Comparison of ENCODE assay signal across 11 cellular contexts in the genomic region with DNA sequence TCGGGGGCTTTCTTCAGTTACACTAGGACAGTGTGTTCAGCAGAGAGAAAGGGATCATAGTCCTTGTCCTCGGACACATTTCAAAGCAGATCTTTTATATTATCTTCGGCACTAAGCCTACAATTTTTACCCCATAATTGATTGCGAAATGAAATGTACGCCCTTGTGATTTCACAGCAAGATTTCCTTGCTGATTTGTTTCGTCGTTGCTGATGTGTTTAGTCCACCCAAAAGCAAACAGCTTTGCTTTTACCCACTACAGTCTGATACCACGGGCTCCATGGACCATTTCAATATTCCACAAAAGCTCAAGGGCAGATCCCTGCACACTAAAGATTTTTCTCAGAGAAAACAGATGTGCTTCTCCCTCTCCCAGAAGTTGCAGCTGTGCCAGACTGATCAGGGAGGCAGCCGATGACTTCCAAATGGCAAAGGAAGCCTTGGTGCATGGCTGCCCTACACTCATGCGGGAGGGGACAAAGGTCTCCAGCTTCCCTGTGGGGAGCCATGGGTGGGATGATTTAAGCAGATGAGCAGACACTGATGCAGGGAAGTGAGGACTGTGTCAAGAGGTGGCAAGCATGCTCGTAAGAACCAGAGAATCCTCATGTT.
A peak's percentile ranks its signal among the peaks of the same experiment; 100 is the strongest.
DNase-seq lines count a peak whose midpoint lies in the region; ATAC-seq and TF ChIP-seq lines count a peak whose summit lies in the region.
"Had no signal": no experiment of that assay in that cellular context is flagged by ENCODE, and none has a peak within 500 bp of the region (broad histone marks: within the 10 kb centered on the region; RNA-seq: fewer than 3 reads in every experiment).

No MANE protein-coding gene starts in this region.

- intact Hi-C loops in esophagus squamous epithelium (cut with DNase I) (no loop called here), transverse colon (cut with DNase I; ENCODE audit: low total_unique reads) (loop anchor here (5.0 kb wide), 2 partner anchors 43 to 82 kb away; partner anchors contain the start of gene STK24)

- H3K27me3 ChIP-seq in esophagus squamous epithelium (no peaks in the 10 kb centered on the region), mucosa of rectum (ENCODE audit: control insufficient read depth in 2 of 2, insufficient read depth in 2 of 2, low read length in 2 of 2) (no peaks in the 10 kb centered on the region), transverse colon (no peaks in the 10 kb centered on the region)

- peak overlapping the region in 1 of 4 donors; percentile 39 for H3K4me3 ChIP-seq in esophagus squamous epithelium
- no peak overlapping the region for H3K4me3 ChIP-seq in mucosa of rectum (ENCODE audit: low read length in 2 of 2)
- no peak overlapping the region for H3K4me3 ChIP-seq in transverse colon

- TF ChIP-seq EP300 in transverse colon (IDR thresholded peaks at IDR 0.05; ENCODE audit: low read depth): no peak

- peaks cover 0 to 30% (median 3%) of the 10 kb centered on the region in 3 donors for H3K36me3 ChIP-seq in esophagus squamous epithelium
- peaks cover 14 to 17% of the 10 kb centered on the region in 2 donors for H3K36me3 ChIP-seq in mucosa of rectum (ENCODE audit: control insufficient read depth in 2 of 2, insufficient read depth in 2 of 2, low read length in 2 of 2)
- peaks cover 0 to 7% (median 0%) of the 10 kb centered on the region in 4 donors for H3K36me3 ChIP-seq in transverse colon

- H3K4me1 ChIP-seq in esophagus squamous epithelium (peaks cover 26 to 92% (median 58%) of the 10 kb centered on the region in 3 donors), mucosa of rectum (ENCODE audit: control insufficient read depth in 2 of 2, insufficient read depth in 2 of 2, low read length in 2 of 2) (peaks cover 10 to 12% of the 10 kb centered on the region in 2 donors), transverse colon (peaks cover 28 to 61% (median 34%) of the 10 kb centered on the region in 4 donors)

- no peak for ATAC-seq in GM18861 (IDR thresholded peaks at IDR 0.05; ENCODE audit: unreplicated experiment)

- peak in 1 of 4 donors; percentile 6 for TF ChIP-seq POLR2A in esophagus squamous epithelium (IDR thresholded peaks at IDR 0.05)
- TF ChIP-seq POLR2A in transverse colon (IDR thresholded peaks at IDR 0.05): no peak

- H3K9ac ChIP-seq in mucosa of rectum (ENCODE audit: low read depth in 1 of 2, low read length in 2 of 2): no peak overlapping the region

- DNase-seq in NK-92 (lab: John Stamatoyannopoulos, UW; ENCODE audit: unreplicated experiment) (peak; percentile 15), esophagus squamous epithelium (lab: John Stamatoyannopoulos, UW) (no peak), transverse colon (no peak), DMS 273 (lab: John Stamatoyannopoulos, UW; ENCODE audit: unreplicated experiment) (no peak), HK-2 (ENCODE audit: unreplicated experiment) (no peak)
- no peak for DNase-seq in NK-92 treated with Interleukin-12 subunit alpha and Interleukin-12 subunit beta, amount 100 ng/mL, for 24 hours (lab: John Stamatoyannopoulos, UW)
- DNase-seq: 8988T, midbrain, NCI-H1092 treated with DMSO at 0.1 percent for 48 hours had no signal

- TF ChIP-seq CTCF in esophagus squamous epithelium (IDR thresholded peaks at IDR 0.05) (no peak), transverse colon (IDR thresholded peaks at IDR 0.05) (no peak)

- in situ Hi-C loops in transverse colon (cut with MboI; ENCODE audit: low pct_ligation_motif_present in 1 of 4, low pct_unique_long_range_greater_than_20kb in 1 of 4, low sequenced_read_pairs in 3 of 4): loop anchor here in 1 of 4 donors (10.0 kb wide), 1 partner anchor 79 kb away; the partner anchor contains the start of gene STK24

- H3K9me3 ChIP-seq in esophagus squamous epithelium (no peaks in the 10 kb centered on the region), mucosa of rectum (ENCODE audit: control insufficient read depth in 2 of 2, low read length in 2 of 2) (no peaks in the 10 kb centered on the region), transverse colon (no peaks in the 10 kb centered on the region)

- H3K27ac ChIP-seq in esophagus squamous epithelium: peak overlapping the region; percentile 57 to 92 (median 83)
- peak overlapping the region; percentile 55 to 64 for H3K27ac ChIP-seq in mucosa of rectum (ENCODE audit: low read depth in 2 of 2, low read length in 2 of 2)
- peak overlapping the region; percentile 52 to 81 (median 75) for H3K27ac ChIP-seq in transverse colon

- WGBS in esophagus squamous epithelium, 2 donors: 26 to 49% methylated on average over 9 to 11 of the region's 11 CpGs
- 67 to 71% methylated on average over 8 to 11 of the region's 11 CpGs for WGBS in transverse colon (ENCODE audit: low coverage in 1 of 2), 2 donors
